In genomic region chr2:31384771-31385276, GRCh38 we compare ENCODE assay signal across 15 cellular contexts. TPM values are rescaled to one million over a fixed set of nuclear protein-coding genes. Genes with fewer than 3 reads are reported as not detected.
DNase-seq lines count a peak whose midpoint lies in the region; ATAC-seq and TF ChIP-seq lines count a peak whose summit lies in the region.
"Had no signal": no experiment of that assay in that cellular context is flagged by ENCODE, and none has a peak within 500 bp of the region (broad histone marks: within the 10 kb centered on the region; RNA-seq: fewer than 3 reads in every experiment).

No MANE protein-coding gene starts in this region.

- no peaks in the 10 kb centered on the region for H3K9me3 Mint-ChIP-seq in activated naive CD4-positive, alpha-beta T cell treated with anti-CD3 and anti-CD28 coated beads for 36 hours
- H3K9me3 Mint-ChIP-seq: activated CD4-positive, alpha-beta T cell treated with anti-CD3 and anti-CD28 coated beads, Interleukin-2, amount 10 ng/mL, durations not matched to agents 7 days and 5 days; CD4-positive, alpha-beta T cell; IgD-negative memory B cell had no signal

- ATAC-seq in lower lobe of right lung (peak; percentile 17 to 67), GM21576 (IDR thresholded peaks at IDR 0.05; ENCODE audit: unreplicated experiment) (no peak), HG03521 (IDR thresholded peaks at IDR 0.05; ENCODE audit: unreplicated experiment) (no peak)

- H3K27me3 ChIP-seq in lower lobe of right lung (ENCODE audit: low read depth): no peaks in the 10 kb centered on the region
- H3K27me3 ChIP-seq: cardiac muscle cell had no signal

- H3K4me1 Mint-ChIP-seq in activated naive CD4-positive, alpha-beta T cell treated with anti-CD3 and anti-CD28 coated beads for 36 hours (ENCODE audit: low read depth): no peaks in the 10 kb centered on the region
- H3K4me1 Mint-ChIP-seq: IgD-negative memory B cell had no signal

- H3K4me3 ChIP-seq in AG09309 (ENCODE audit: control insufficient read depth, low read depth, low read length) (no peak overlapping the region), astrocyte of the spinal cord (ENCODE audit: low read depth, low read length) (no peak overlapping the region), lower lobe of right lung (no peak overlapping the region)
- H3K4me3 ChIP-seq: cardiac muscle cell had no signal

- H3K27me3 Mint-ChIP-seq in activated naive CD4-positive, alpha-beta T cell treated with anti-CD3 and anti-CD28 coated beads for 36 hours (ENCODE audit: low read depth): no peaks in the 10 kb centered on the region

- DNase-seq in AG09309 (ENCODE audit: low read depth) (peak; percentile 91), LoVo (ENCODE audit: low spot score) (peak; percentile 33), astrocyte of the spinal cord (ENCODE audit: low read depth, low spot score) (peak; percentile 93), lower lobe of right lung (no peak), RPMI8226 (no peak)
- DNase-seq in activated naive CD4-positive, alpha-beta T cell treated with anti-CD3 and anti-CD28 coated beads for 36 hours: no peak
- DNase-seq: activated CD4-positive, alpha-beta T cell treated with anti-CD3 and anti-CD28 coated beads, Interleukin-2, amount 10 ng/mL, durations not matched to agents 7 days and 5 days; CD4-positive, alpha-beta T cell; H7; NK-92 treated with Interleukin-12 subunit alpha and Interleukin-12 subunit beta, amount 100 ng/mL, for 24 hours had no signal

- in situ Hi-C loops in astrocyte of the spinal cord (cut with HindIII; ENCODE audit: low sequenced_read_pairs): no loop called here

- no peaks in the 10 kb centered on the region for H3K36me3 ChIP-seq in lower lobe of right lung
- H3K36me3 ChIP-seq: cardiac muscle cell had no signal

- TF ChIP-seq CTCF in AG09309 (IDR thresholded peaks at IDR 0.05; ENCODE audit: control insufficient read depth, insufficient read depth, low read depth, low read length, missing control alignments) (no peak), astrocyte of the spinal cord (IDR thresholded peaks at IDR 0.05; ENCODE audit: low read depth, low read length) (no peak), lower lobe of right lung (IDR thresholded peaks at IDR 0.05) (no peak)

- intact Hi-C loops in lower lobe of right lung (cut with DNase I): no loop called here
- intact Hi-C loops in activated naive CD4-positive, alpha-beta T cell treated with anti-CD3 and anti-CD28 coated beads for 36 hours (cut with micrococcal nuclease): no loop called here

- H3K27ac ChIP-seq in lower lobe of right lung: no peak overlapping the region
- H3K27ac ChIP-seq: cardiac muscle cell had no signal

- no peaks in the 10 kb centered on the region for H3K4me1 ChIP-seq in lower lobe of right lung

- H3K36me3 Mint-ChIP-seq in activated naive CD4-positive, alpha-beta T cell treated with anti-CD3 and anti-CD28 coated beads for 36 hours (ENCODE audit: low read depth): no peaks in the 10 kb centered on the region
- H3K36me3 Mint-ChIP-seq: IgD-negative memory B cell had no signal

- no peak overlapping the region for H3K27ac Mint-ChIP-seq in activated naive CD4-positive, alpha-beta T cell treated with anti-CD3 and anti-CD28 coated beads for 36 hours
- H3K27ac Mint-ChIP-seq: activated CD4-positive, alpha-beta T cell treated with anti-CD3 and anti-CD28 coated beads, Interleukin-2, amount 10 ng/mL, durations not matched to agents 7 days and 5 days; CD4-positive, alpha-beta T cell; IgD-negative memory B cell had no signal

- no peak overlapping the region for H3K4me3 Mint-ChIP-seq in activated naive CD4-positive, alpha-beta T cell treated with anti-CD3 and anti-CD28 coated beads for 36 hours
- H3K4me3 Mint-ChIP-seq: activated CD4-positive, alpha-beta T cell treated with anti-CD3 and anti-CD28 coated beads, Interleukin-2, amount 10 ng/mL, durations not matched to agents 7 days and 5 days; CD4-positive, alpha-beta T cell; IgD-negative memory B cell had no signal

- CTCF ChIA-PET in activated naive CD4-positive, alpha-beta T cell treated with anti-CD3 and anti-CD28 coated beads for 36 hours (lab: Charles Lee): no interaction called here

- H3K9me3 ChIP-seq in lower lobe of right lung: no peaks in the 10 kb centered on the region

RNA-seq across cellular contexts. Expression of gene XDH, which starts 29.7 kb away (rescaled TPM):
- total RNA-seq in lower lobe of right lung: 0.27 TPM
- not detected for total RNA-seq in activated naive CD4-positive, alpha-beta T cell treated with anti-CD3 and anti-CD28 coated beads for 36 hours
- total RNA-seq: pulmonary artery endothelial cell had no signal

Comparison
In these comparisons a context has a peak if more than half of its experiments do, and no peak if none do; other contexts are left out.
1. DNase-seq: peak in AG09309 (single experiment), LoVo (single experiment) and astrocyte of the spinal cord (single experiment); none in lower lobe of right lung (single experiment), activated naive CD4-positive, alpha-beta T cell treated with anti-CD3 and anti-CD28 coated beads for 36 hours (single experiment) and RPMI8226 (single experiment).
2. ATAC-seq: peak in lower lobe of right lung (2 of 2); none in GM21576 (single experiment) and HG03521 (single experiment).